10 cellular contexts compared by ENCODE assay signal in the genomic region with DNA sequence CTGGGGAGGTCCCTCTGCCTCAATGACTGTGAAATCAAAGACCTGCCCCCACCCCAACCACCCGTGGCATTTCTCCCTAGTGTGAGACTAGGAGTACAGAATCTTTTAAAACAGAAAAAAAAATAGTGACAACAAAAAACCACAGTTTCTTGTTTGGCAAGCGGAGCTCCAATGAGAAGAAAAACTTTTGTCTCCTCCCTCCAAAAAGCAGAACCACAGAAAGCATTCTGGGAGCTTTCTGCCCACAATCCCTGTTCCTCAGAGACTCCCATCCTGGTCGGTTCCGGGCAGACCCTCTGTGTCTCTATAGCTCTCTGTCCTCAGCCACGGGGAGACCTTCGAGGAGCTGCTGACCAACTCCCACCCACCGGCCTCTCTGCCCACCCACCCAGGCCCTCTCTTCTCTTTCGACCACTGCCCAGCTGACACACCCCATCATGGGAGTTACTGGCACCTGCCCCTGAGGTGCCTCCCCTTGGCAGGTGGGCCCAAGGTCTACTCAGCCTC. TPM values are rescaled to one million over a fixed set of nuclear protein-coding genes. Genes with fewer than 3 reads are reported as not detected.
DNase-seq lines count a peak whose midpoint lies in the region; ATAC-seq, FAIRE-seq and TF ChIP-seq lines count a peak whose summit lies in the region.
"Had no signal": no experiment of that assay in that cellular context is flagged by ENCODE, and none has a peak within 500 bp of the region (broad histone marks: within the 10 kb centered on the region; RNA-seq: fewer than 3 reads in every experiment).

No MANE protein-coding gene starts in this region.

- TF ChIP-seq CTCF in NB4 (IDR thresholded peaks at IDR 0.05; ENCODE audit: low read depth, low read length) (no peak), GM20000 (IDR thresholded peaks at IDR 0.05; ENCODE audit: extremely low read depth, missing control alignments) (no peak), D721Med (IDR thresholded peaks at IDR 0.05; ENCODE audit: insufficient read depth, missing control alignments) (no peak)

- peak overlapping the region; percentile 18 for H3K4me3 ChIP-seq in NB4 (ENCODE audit: low read depth, low read length)
- H3K4me3 ChIP-seq: HAP-1 had no signal

- TF ChIP-seq POLR2A in NB4 (IDR thresholded peaks at IDR 0.05; ENCODE audit: extremely low read depth, insufficient read length), result no peak

- no peak for ATAC-seq in HG03175 (IDR thresholded peaks at IDR 0.05; ENCODE audit: unreplicated experiment)

- peak; percentile 12 for DNase-seq in G401 (ENCODE audit: low spot score)
- DNase-seq in NB4 (ENCODE audit: low read depth), result peak; percentile 86
- peak in 9 of 61 donors; percentile 8 to 39 (median 19) for DNase-seq in caudate nucleus (lab: John Stamatoyannopoulos, UW)
- DNase-seq in putamen (ENCODE audit: low spot score), result peak; percentile 35
- DNase-seq in GM20000 (ENCODE audit: low spot score), result no peak
- no peak for DNase-seq in D721Med (ENCODE audit: insufficient read length, low spot score)
- no peak for DNase-seq in NCI-H187 treated with DMSO at 0.1 percent for 48 hours (lab: John Stamatoyannopoulos, UW)
- DNase-seq: stimulated activated CD4-positive, alpha-beta T cell treated with anti-CD3 and anti-CD28 coated beads, Interleukin-2, amount 100 ng/mL, for 48 hours had no signal

- H3K27ac ChIP-seq in caudate nucleus (ENCODE audit: low read depth, low read length), result peak overlapping the region; percentile 85

- FAIRE-seq in D721Med (lab: Jason Lieb, UNC), result no peak

- in situ Hi-C loops in G401 (cut with HindIII; ENCODE audit: low sequenced_read_pairs), result no loop called here

RNA-seq across cellular contexts. Expression of gene PREX1, which starts 4.9 kb away (rescaled TPM):
- total RNA-seq in G401 (2014; rRNA removed; shearing (Covaris generic)), result 6.1 and 8.9 TPM in 2 replicates

Comparison
In these comparisons a context has a peak if more than half of its experiments do, and no peak if none do; other contexts are left out.
1. DNase-seq: peak in G401 (single experiment), NB4 (single experiment) and putamen (single experiment); none in GM20000 (single experiment), D721Med (single experiment) and NCI-H187 treated with DMSO at 0.1 percent for 48 hours (single experiment).